Comparison of ENCODE assay signal across 27 cellular contexts in the genomic region with DNA sequence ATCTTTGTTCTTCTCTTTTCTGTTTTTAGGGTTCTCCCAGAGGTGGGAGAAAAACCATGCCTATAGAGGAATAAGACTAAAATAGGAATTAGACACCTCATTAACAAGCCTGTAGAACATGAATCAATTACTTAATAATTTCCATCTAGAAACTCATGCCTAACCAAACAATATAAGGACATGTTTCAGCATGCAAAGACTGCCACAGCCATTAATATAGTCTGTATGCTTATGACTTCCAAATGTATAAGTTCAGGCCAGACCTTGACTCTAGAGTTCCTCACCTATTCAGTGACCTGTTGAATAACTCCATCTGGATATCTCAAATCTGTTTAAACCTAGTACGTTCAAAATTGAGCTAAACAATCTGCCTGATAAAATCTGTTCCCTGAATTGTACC.
"Had no signal": no experiment of that assay in that cellular context is flagged by ENCODE, and none has a peak within 500 bp of the region (broad histone marks: within the 10 kb centered on the region; RNA-seq: fewer than 3 reads in every experiment).

No MANE protein-coding gene starts in this region.

- H3K36me3 ChIP-seq: WERI-Rb-1 had no signal

- ATAC-seq: activated CD4-positive, CD25-positive, alpha-beta regulatory T cell treated with anti-CD3 and anti-CD28 coated beads, Interleukin-2, amount 50 U/mL, for 24 hours; activated CD8-positive, alpha-beta T cell treated with anti-CD3 and anti-CD28 coated beads for 36 hours; activated T-cell treated with anti-CD3 and anti-CD28 coated beads, Interleukin-2, amount 50 U/mL, for 4 hours; activated T-helper 17 cell treated with anti-CD3 and anti-CD28 coated beads, Interleukin-2, amount 50 U/mL, for 72 hours; body of pancreas; T-helper 17 cell had no signal

- H3K4me3 ChIP-seq: body of pancreas, coronary artery, dorsolateral prefrontal cortex had no signal

- H3K27me3 ChIP-seq: body of pancreas, dorsolateral prefrontal cortex had no signal

- FAIRE-seq: frontal cortex had no signal

- DNase-seq: activated B cell treated with CpG ODN at 0.5 μM for 24 hours; activated CD4-positive, alpha-beta T cell treated with anti-CD3 and anti-CD28 coated beads for 48 hours; activated CD4-positive, alpha-beta T cell treated with anti-CD3 and anti-CD28 coated beads, Interleukin-2, amount 50 U/mL, for 1 hour; activated CD4-positive, alpha-beta T cell treated with anti-CD3 and anti-CD28 coated beads, Interleukin-2, amount 50 U/mL, for 48 hours; activated CD8-positive, alpha-beta memory T cell treated with anti-CD3 and anti-CD28 coated beads for 24 hours; activated CD8-positive, alpha-beta T cell treated with anti-CD3 and anti-CD28 coated beads for 36 hours; activated effector memory CD4-positive, alpha-beta T cell treated with Interleukin-2 at 50 U/mL for 16 hours; activated gamma-delta T cell treated with Interleukin-2 at 50 U/mL for 16 hours; activated naive CD4-positive, alpha-beta T cell treated with anti-CD3 and anti-CD28 coated beads, Interleukin-2, amount 50 U/mL, for 16 hours; activated naive CD4-positive, alpha-beta T cell treated with Interleukin-2 at 50 U/mL for 16 hours; activated T-cell treated with anti-CD3 and anti-CD28 coated beads, Interleukin-2, amount 50 U/mL, for 4 hours; amniotic stem cell; anterior cingulate cortex; body of pancreas; dorsolateral prefrontal cortex; effector memory CD4-positive, alpha-beta T cell; endodermal cell; foreskin fibroblast; head of caudate nucleus; T-helper 1 cell; T-helper 17 cell; T1000; WERI-Rb-1 had no signal
